8 cellular contexts compared by ENCODE assay signal in the genomic region with DNA sequence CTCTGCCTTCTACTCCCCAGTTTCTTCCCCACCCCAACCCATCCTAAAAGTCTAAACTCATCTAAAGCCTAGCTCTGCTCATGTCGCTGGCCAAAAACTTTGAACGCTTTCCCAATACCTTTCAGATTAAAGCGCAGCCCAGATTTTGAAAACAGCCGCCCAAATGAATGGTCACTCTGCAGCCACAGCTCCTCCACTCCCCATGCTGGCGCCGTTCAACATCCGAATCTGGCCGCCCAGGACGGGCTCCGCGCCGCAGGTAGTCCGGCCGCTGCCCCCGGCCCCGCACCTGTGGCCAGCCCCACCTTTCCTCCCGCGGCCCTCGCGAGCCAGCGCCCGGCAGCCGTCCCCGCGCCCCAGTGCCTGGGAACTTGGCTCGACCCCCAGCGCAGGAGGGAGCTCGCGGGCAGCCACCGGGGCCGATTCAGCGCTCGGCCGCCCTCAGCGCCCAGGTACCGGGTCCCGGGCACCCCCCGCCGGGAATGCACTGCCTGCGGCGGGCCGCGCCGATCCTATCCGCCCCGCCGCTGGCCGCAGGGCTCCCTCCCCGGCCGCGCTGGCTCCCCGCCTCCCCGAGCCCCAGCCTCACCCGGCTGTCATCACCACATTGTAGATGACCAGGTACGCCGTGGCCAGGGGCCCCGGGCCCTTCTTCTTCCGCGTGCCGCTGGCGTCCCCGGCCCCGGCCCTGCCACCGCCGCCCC. TPM values are rescaled to one million over a fixed set of nuclear protein-coding genes. Genes with fewer than 3 reads are reported as not detected.
DNase-seq lines count a peak whose midpoint lies in the region; ATAC-seq and TF ChIP-seq lines count a peak whose summit lies in the region.

No MANE protein-coding gene starts in this region.

- peaks cover 25% of the 10 kb centered on the region for H3K4me1 Mint-ChIP-seq in activated CD8-positive, alpha-beta T cell treated with anti-CD3 and anti-CD28 coated beads, Interleukin-2, amount 10 ng/mL, durations not matched to agents 7 days and 5 days (ENCODE audit: low read depth)
- peaks cover 38% of the 10 kb centered on the region for H3K4me1 Mint-ChIP-seq in osteocyte (ENCODE audit: unreplicated experiment)

- POLR2A ChIA-PET in activated CD8-positive, alpha-beta T cell treated with anti-CD3 and anti-CD28 coated beads, Interleukin-2, amount 10 ng/mL, durations not matched to agents 7 days and 5 days (lab: Charles Lee): interaction anchor here (0.6 kb wide), 1 partner anchor 1202 kb away, joined by 4 read pairs; no protein-coding TSS in a partner anchor

- DNase-seq in NCI-H524 (lab: John Stamatoyannopoulos, UW) (peak; percentile 29 to 60), NCI-H524 treated with DMSO at 0.1 percent for 48 hours (lab: John Stamatoyannopoulos, UW) (no peak), globus pallidus (ENCODE audit: low spot score) (peak; percentile 61), osteocyte (ENCODE audit: extremely low spot score, unreplicated experiment) (peak; percentile 85), cerebellar nuclear complex (lab: John Stamatoyannopoulos, UW) (no peak)
- DNase-seq in activated CD8-positive, alpha-beta T cell treated with anti-CD3 and anti-CD28 coated beads, Interleukin-2, amount 10 ng/mL, durations not matched to agents 7 days and 5 days: peak; percentile 43

- peaks cover 17% of the 10 kb centered on the region for H3K4me1 ChIP-seq in HUES64 (ENCODE audit: insufficient read depth, low read length)

- no peaks in the 10 kb centered on the region for H3K27me3 Mint-ChIP-seq in activated CD8-positive, alpha-beta T cell treated with anti-CD3 and anti-CD28 coated beads, Interleukin-2, amount 10 ng/mL, durations not matched to agents 7 days and 5 days (ENCODE audit: low read depth)
- no peaks in the 10 kb centered on the region for H3K27me3 Mint-ChIP-seq in osteocyte (ENCODE audit: unreplicated experiment)

- H3K4me3 Mint-ChIP-seq in activated CD8-positive, alpha-beta T cell treated with anti-CD3 and anti-CD28 coated beads, Interleukin-2, amount 10 ng/mL, durations not matched to agents 7 days and 5 days: no peak overlapping the region
- H3K4me3 Mint-ChIP-seq in osteocyte (ENCODE audit: unreplicated experiment): peak overlapping the region; percentile 89

- TF ChIP-seq CTCF in osteocyte (IDR thresholded peaks at IDR 0.05): peak; percentile 42

- H3K36me3 Mint-ChIP-seq in activated CD8-positive, alpha-beta T cell treated with anti-CD3 and anti-CD28 coated beads, Interleukin-2, amount 10 ng/mL, durations not matched to agents 7 days and 5 days (ENCODE audit: low read depth): peaks cover 34% of the 10 kb centered on the region
- peaks cover 16% of the 10 kb centered on the region for H3K36me3 Mint-ChIP-seq in osteocyte (ENCODE audit: unreplicated experiment)

- CTCF ChIA-PET in activated CD8-positive, alpha-beta T cell treated with anti-CD3 and anti-CD28 coated beads, Interleukin-2, amount 10 ng/mL, durations not matched to agents 7 days and 5 days (lab: Charles Lee): interaction anchor here (0.8 to 2.3 kb wide), 4 partner anchors 10 to 26 kb away, joined by 3 to 8 read pairs (median 5); no protein-coding TSS in a partner anchor

- peaks cover 3% of the 10 kb centered on the region for H3K9me3 Mint-ChIP-seq in activated CD8-positive, alpha-beta T cell treated with anti-CD3 and anti-CD28 coated beads, Interleukin-2, amount 10 ng/mL, durations not matched to agents 7 days and 5 days (ENCODE audit: insufficient read depth)
- H3K9me3 Mint-ChIP-seq in osteocyte (ENCODE audit: unreplicated experiment): no peaks in the 10 kb centered on the region

- WGBS in HUES64: under 1% methylated on average over 65 of the region's 65 CpGs

- H3K4me3 ChIP-seq in HUES64 (ENCODE audit: low read length): peak overlapping the region; percentile 88

- H3K36me3 ChIP-seq in HUES64 (ENCODE audit: insufficient read depth, low read length): peaks cover 25% of the 10 kb centered on the region

- H3K27me3 ChIP-seq in HUES64 (ENCODE audit: insufficient read depth, low read length): no peaks in the 10 kb centered on the region

- peak overlapping the region; percentile 74 for H3K27ac Mint-ChIP-seq in activated CD8-positive, alpha-beta T cell treated with anti-CD3 and anti-CD28 coated beads, Interleukin-2, amount 10 ng/mL, durations not matched to agents 7 days and 5 days
- peak overlapping the region; percentile 77 for H3K27ac Mint-ChIP-seq in osteocyte (ENCODE audit: unreplicated experiment)

- H3K9me3 ChIP-seq in HUES64 (ENCODE audit: insufficient read depth, low read depth, low read length): no peaks in the 10 kb centered on the region

- peak overlapping the region; percentile 80 for H3K27ac ChIP-seq in HUES64 (ENCODE audit: low read depth, low read length)

- ATAC-seq in GM21423 (IDR thresholded peaks at IDR 0.05; ENCODE audit: unreplicated experiment): peak; percentile 30
- peak; percentile 40 for ATAC-seq in activated CD8-positive, alpha-beta T cell treated with anti-CD3 and anti-CD28 coated beads, Interleukin-2, amount 10 ng/mL, durations not matched to agents 7 days and 5 days

- peak overlapping the region; percentile 79 for H3K9ac ChIP-seq in HUES64 (ENCODE audit: low read depth, low read length)

RNA-seq across cellular contexts. Expression of a gene that starts 0.4 kb away (rescaled TPM):
- 30.8 TPM for polyA plus RNA-seq in HUES64 (2013, experiment 1 of 2)
- polyA plus RNA-seq in HUES64 (2013, experiment 2 of 2): 29.8 TPM
- 10 to 100 TPM; 20.7 to 23.8 TPM for total RNA-seq in activated CD8-positive, alpha-beta T cell treated with anti-CD3 and anti-CD28 coated beads, Interleukin-2, amount 10 ng/mL, durations not matched to agents 7 days and 5 days
- total RNA-seq in osteocyte: 63.8 and 69.4 TPM in 2 replicates

Comparison
In these comparisons a context has a peak if more than half of its experiments do, and no peak if none do; other contexts are left out.
1. DNase-seq: peak in NCI-H524 (2 of 2), activated CD8-positive, alpha-beta T cell treated with anti-CD3 and anti-CD28 coated beads, Interleukin-2, amount 10 ng/mL, durations not matched to agents 7 days and 5 days (single experiment), globus pallidus (single experiment) and osteocyte (single experiment); none in NCI-H524 treated with DMSO at 0.1 percent for 48 hours (single experiment) and cerebellar nuclear complex (0 of 2).